Comparison of ENCODE assay signal across 1 cellular context in the genomic region with DNA sequence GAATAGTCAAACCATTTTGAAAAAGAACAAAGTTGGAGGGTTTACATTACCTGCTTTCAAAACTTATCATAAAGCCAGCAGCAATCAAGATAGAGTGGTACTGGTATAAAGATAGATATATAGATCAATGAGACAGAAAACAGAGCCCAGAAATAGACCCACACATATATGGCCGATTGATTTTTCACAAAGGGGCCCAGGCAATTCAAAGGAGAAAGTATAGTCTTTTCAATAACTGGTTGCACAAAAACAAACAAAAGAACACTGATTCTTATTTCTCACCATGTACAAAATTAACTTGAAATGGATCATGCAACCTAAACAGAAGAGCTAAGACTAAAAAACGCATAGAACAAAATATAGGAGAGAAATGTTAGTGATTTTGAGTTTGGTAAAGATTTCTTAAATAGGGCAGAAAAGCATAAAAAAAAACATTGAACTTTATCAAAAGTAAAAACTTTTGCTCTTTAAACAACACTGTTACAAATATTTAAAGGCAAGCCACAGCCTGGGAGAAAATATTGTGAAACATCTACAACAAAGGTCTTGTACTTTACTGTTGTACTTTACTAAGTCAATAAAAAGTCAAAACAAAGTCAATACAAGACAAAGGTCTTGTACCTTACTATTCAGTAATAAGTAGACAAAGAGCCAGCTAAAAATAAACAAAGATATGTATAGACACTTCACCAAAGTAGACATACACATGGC.
TF ChIP-seq lines count a peak whose summit lies in the region.

No MANE protein-coding gene starts in this region.

TF ChIP-seq in HepG2, 621 proteins besides CTCF, POLR2A, EP300 and RAD21 (continued from another document and continues in another):
- TF ChIP-seq, protein P1, sequence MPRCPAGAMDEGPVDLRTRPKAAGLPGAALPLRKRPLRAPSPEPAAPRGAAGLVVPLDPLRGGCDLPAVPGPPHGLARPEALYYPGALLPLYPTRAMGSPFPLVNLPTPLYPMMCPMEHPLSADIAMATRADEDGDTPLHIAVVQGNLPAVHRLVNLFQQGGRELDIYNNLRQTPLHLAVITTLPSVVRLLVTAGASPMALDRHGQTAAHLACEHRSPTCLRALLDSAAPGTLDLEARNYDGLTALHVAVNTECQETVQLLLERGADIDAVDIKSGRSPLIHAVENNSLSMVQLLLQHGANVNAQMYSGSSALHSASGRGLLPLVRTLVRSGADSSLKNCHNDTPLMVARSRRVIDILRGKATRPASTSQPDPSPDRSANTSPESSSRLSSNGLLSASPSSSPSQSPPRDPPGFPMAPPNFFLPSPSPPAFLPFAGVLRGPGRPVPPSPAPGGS (CRISPR knock-in tag; IDR thresholded peaks at IDR 0.05) = no peak
- TF ChIP-seq, protein P2, sequence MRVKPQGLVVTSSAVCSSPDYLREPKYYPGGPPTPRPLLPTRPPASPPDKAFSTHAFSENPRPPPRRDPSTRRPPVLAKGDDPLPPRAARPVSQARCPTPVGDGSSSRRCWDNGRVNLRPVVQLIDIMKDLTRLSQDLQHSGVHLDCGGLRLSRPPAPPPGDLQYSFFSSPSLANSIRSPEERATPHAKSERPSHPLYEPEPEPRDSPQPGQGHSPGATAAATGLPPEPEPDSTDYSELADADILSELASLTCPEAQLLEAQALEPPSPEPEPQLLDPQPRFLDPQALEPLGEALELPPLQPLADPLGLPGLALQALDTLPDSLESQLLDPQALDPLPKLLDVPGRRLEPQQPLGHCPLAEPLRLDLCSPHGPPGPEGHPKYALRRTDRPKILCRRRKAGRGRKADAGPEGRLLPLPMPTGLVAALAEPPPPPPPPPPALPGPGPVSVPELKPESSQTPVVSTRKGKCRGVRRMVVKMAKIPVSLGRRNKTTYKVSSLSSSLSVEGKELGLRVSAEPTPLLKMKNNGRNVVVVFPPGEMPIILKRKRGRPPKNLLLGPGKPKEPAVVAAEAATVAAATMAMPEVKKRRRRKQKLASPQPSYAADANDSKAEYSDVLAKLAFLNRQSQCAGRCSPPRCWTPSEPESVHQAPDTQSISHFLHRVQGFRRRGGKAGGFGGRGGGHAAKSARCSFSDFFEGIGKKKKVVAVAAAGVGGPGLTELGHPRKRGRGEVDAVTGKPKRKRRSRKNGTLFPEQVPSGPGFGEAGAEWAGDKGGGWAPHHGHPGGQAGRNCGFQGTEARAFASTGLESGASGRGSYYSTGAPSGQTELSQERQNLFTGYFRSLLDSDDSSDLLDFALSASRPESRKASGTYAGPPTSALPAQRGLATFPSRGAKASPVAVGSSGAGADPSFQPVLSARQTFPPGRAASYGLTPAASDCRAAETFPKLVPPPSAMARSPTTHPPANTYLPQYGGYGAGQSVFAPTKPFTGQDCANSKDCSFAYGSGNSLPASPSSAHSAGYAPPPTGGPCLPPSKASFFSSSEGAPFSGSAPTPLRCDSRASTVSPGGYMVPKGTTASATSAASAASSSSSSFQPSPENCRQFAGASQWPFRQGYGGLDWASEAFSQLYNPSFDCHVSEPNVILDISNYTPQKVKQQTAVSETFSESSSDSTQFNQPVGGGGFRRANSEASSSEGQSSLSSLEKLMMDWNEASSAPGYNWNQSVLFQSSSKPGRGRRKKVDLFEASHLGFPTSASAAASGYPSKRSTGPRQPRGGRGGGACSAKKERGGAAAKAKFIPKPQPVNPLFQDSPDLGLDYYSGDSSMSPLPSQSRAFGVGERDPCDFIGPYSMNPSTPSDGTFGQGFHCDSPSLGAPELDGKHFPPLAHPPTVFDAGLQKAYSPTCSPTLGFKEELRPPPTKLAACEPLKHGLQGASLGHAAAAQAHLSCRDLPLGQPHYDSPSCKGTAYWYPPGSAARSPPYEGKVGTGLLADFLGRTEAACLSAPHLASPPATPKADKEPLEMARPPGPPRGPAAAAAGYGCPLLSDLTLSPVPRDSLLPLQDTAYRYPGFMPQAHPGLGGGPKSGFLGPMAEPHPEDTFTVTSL (CRISPR knock-in tag; IDR thresholded peaks at IDR 0.05; ENCODE audit: borderline replicate concordance) = peak; percentile 87; the same call in 1 of the 2 replicates
- TF ChIP-seq FOXK1 (CRISPR knock-in tag; IDR thresholded peaks at IDR 0.05; ENCODE audit: borderline replicate concordance, low read depth) (peak; percentile 45; the same call in 1 of the 2 replicates), SOX6 (IDR thresholded peaks at IDR 0.05) (no peak), SOX6 (CRISPR knock-in tag; IDR thresholded peaks at IDR 0.05) (peak; percentile 98), NFIC (IDR thresholded peaks at IDR 0.05; ENCODE audit: low read length) (peak; percentile 91), TAF15 (IDR thresholded peaks at IDR 0.05; ENCODE audit: low read depth, low read length, poor library complexity, severe bottlenecking) (no peak), SKI (IDR thresholded peaks at IDR 0.05; ENCODE audit: partially characterized antibody) (peak; percentile 38), RFX5 (IDR thresholded peaks at IDR 0.05; ENCODE audit: low read depth, low read length) (no peak), ZNF724P (CRISPR knock-in tag; IDR thresholded peaks at IDR 0.05; ENCODE audit: borderline replicate concordance) (no peak), TSC22D2 (CRISPR knock-in tag; IDR thresholded peaks at IDR 0.05; ENCODE audit: borderline replicate concordance) (no peak), NR2F2 (IDR thresholded peaks at IDR 0.05; ENCODE audit: borderline replicate concordance, low read depth) (peak; percentile 60; the same call in 1 of the 2 replicates), ZFP41 (CRISPR knock-in tag; IDR thresholded peaks at IDR 0.05; ENCODE audit: borderline replicate concordance) (no peak), SP1 (IDR thresholded peaks at IDR 0.05) (no peak), SP1 (CRISPR knock-in tag; IDR thresholded peaks at IDR 0.05) (no peak), MBNL3 (CRISPR knock-in tag; conservative IDR thresholded peaks at IDR 0.05) (no peak), HDAC1 (CRISPR knock-in tag; IDR thresholded peaks at IDR 0.05) (peak; percentile 70), ZNF362 (CRISPR knock-in tag; IDR thresholded peaks at IDR 0.05; ENCODE audit: borderline replicate concordance) (peak; percentile 58; the same call in 1 of the 2 replicates), ZNF552 (CRISPR knock-in tag; IDR thresholded peaks at IDR 0.05; ENCODE audit: borderline replicate concordance) (no peak), HNF4G (IDR thresholded peaks at IDR 0.05; ENCODE audit: borderline replicate concordance, low read depth, low read length) (peak; percentile 48; the same call in 1 of the 2 replicates), HNF4G (CRISPR knock-in tag; IDR thresholded peaks at IDR 0.05; ENCODE audit: borderline replicate concordance, low read depth) (no peak), ZBTB25 (CRISPR knock-in tag; IDR thresholded peaks at IDR 0.05) (peak; percentile 50; the same call in 1 of the 2 replicates), SOX5 (CRISPR knock-in tag; IDR thresholded peaks at IDR 0.05; ENCODE audit: borderline replicate concordance) (peak; percentile 99), NCOR1 (IDR thresholded peaks at IDR 0.05; ENCODE audit: borderline replicate concordance, low read length) (peak; percentile 61; the same call in 1 of the 2 replicates), MIER3 (CRISPR knock-in tag; IDR thresholded peaks at IDR 0.05; ENCODE audit: borderline replicate concordance) (0 out of 2 replicates have a peak, but pooled peaks have one; percentile 52), CREM (IDR thresholded peaks at IDR 0.05) (peak; percentile 72), CREM (CRISPR knock-in tag; IDR thresholded peaks at IDR 0.05) (no peak), ZNF597 (CRISPR knock-in tag; IDR thresholded peaks at IDR 0.05) (no peak), HNF1A (IDR thresholded peaks at IDR 0.05; ENCODE audit: low read depth) (peak; percentile 37; the same call in 1 of the 2 replicates), HNF1A (CRISPR knock-in tag; IDR thresholded peaks at IDR 0.05; ENCODE audit: borderline replicate concordance) (no peak), ZNF3 (CRISPR knock-in tag; IDR thresholded peaks at IDR 0.05) (no peak), ZNF337 (CRISPR knock-in tag; IDR thresholded peaks at IDR 0.05; ENCODE audit: borderline replicate concordance, low read depth) (no peak), FOXA3 (CRISPR knock-in tag; IDR thresholded peaks at IDR 0.05) (peak; percentile 86), ATRX (CRISPR knock-in tag; IDR thresholded peaks at IDR 0.05; ENCODE audit: borderline replicate concordance) (no peak), CC2D1A (CRISPR knock-in tag; IDR thresholded peaks at IDR 0.05) (no peak), ASH2L (IDR thresholded peaks at IDR 0.05; ENCODE audit: insufficient read length, low read depth, low read length) (peak; percentile 85), ZNF354B (CRISPR knock-in tag; IDR thresholded peaks at IDR 0.05) (no peak), PHF20 (CRISPR knock-in tag; IDR thresholded peaks at IDR 0.05) (no peak), SRSF9 (IDR thresholded peaks at IDR 0.05; ENCODE audit: borderline replicate concordance, insufficient read depth, low read depth, low read length, poor library complexity, severe bottlenecking) (no peak), THAP11 (CRISPR knock-in tag; IDR thresholded peaks at IDR 0.05) (peak; percentile 30; the same call in 1 of the 2 replicates)
- TF ChIP-seq, protein P3, sequence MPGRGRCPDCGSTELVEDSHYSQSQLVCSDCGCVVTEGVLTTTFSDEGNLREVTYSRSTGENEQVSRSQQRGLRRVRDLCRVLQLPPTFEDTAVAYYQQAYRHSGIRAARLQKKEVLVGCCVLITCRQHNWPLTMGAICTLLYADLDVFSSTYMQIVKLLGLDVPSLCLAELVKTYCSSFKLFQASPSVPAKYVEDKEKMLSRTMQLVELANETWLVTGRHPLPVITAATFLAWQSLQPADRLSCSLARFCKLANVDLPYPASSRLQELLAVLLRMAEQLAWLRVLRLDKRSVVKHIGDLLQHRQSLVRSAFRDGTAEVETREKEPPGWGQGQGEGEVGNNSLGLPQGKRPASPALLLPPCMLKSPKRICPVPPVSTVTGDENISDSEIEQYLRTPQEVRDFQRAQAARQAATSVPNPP (CRISPR knock-in tag; IDR thresholded peaks at IDR 0.05) = no peak
- TF ChIP-seq, protein P4, sequence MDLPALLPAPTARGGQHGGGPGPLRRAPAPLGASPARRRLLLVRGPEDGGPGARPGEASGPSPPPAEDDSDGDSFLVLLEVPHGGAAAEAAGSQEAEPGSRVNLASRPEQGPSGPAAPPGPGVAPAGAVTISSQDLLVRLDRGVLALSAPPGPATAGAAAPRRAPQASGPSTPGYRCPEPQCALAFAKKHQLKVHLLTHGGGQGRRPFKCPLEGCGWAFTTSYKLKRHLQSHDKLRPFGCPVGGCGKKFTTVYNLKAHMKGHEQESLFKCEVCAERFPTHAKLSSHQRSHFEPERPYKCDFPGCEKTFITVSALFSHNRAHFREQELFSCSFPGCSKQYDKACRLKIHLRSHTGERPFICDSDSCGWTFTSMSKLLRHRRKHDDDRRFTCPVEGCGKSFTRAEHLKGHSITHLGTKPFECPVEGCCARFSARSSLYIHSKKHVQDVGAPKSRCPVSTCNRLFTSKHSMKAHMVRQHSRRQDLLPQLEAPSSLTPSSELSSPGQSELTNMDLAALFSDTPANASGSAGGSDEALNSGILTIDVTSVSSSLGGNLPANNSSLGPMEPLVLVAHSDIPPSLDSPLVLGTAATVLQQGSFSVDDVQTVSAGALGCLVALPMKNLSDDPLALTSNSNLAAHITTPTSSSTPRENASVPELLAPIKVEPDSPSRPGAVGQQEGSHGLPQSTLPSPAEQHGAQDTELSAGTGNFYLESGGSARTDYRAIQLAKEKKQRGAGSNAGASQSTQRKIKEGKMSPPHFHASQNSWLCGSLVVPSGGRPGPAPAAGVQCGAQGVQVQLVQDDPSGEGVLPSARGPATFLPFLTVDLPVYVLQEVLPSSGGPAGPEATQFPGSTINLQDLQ (CRISPR knock-in tag; IDR thresholded peaks at IDR 0.05) = no peak
